Comparison of ENCODE assay signal across 20 cellular contexts in the genomic region with DNA sequence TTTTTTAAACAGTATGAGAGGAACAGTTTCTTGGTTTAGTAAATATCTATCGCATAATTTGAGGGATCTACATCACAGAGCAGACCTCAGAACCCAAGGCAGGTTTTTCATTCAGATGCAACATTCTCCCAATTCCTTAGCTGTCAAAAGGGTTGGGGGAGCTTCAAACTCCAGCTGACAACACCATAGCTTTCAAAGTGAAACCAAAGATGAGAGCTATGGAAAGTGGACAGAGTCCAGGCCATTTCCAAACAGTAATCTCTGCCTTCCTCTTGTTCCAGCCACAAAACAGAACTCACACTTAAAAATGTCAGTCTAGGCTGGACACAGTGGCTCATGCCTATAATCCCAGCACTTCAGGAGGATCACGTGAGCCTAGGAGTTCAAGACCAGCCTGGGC.
A peak's percentile ranks its signal among the peaks of the same experiment; 100 is the strongest.
DNase-seq lines count a peak whose midpoint lies in the region; TF ChIP-seq lines count a peak whose summit lies in the region.
"Had no signal": no experiment of that assay in that cellular context is flagged by ENCODE, and none has a peak within 500 bp of the region (broad histone marks: within the 10 kb centered on the region; RNA-seq: fewer than 3 reads in every experiment).

No MANE protein-coding gene starts in this region.

- 91 to 96% methylated on average over 2 of the region's 2 CpGs for WGBS in testis, 2 donors

- H3K36me3 ChIP-seq in adipocyte (ENCODE audit: control insufficient read depth, insufficient read depth, low read length, severe bottlenecking) = no peaks in the 10 kb centered on the region
- H3K36me3 ChIP-seq in vagina = no peaks in the 10 kb centered on the region
- no peaks in the 10 kb centered on the region for H3K36me3 ChIP-seq in testis (ENCODE audit: low read depth, missing control alignments)
- H3K36me3 ChIP-seq: Peyer's patch had no signal

- no peak overlapping the region for H3K9ac ChIP-seq in adipocyte (ENCODE audit: low read length)

- H3K27ac ChIP-seq in vagina (no peak overlapping the region), testis (no peak overlapping the region)
- H3K27ac ChIP-seq: HL-60, Peyer's patch had no signal

- peaks cover 55% of the 10 kb centered on the region for H3K27me3 Mint-ChIP-seq in HFFc6 (ENCODE audit: insufficient read depth)

- H3K9me3 ChIP-seq in adipocyte (ENCODE audit: control insufficient read depth, low read length) (no peaks in the 10 kb centered on the region), vagina (no peaks in the 10 kb centered on the region), testis (no peaks in the 10 kb centered on the region)
- H3K9me3 ChIP-seq: Peyer's patch had no signal

- H3K27me3 ChIP-seq in adipocyte (replicated peaks; ENCODE audit: control insufficient read depth, insufficient read depth, low read length) (peaks cover 8% of the 10 kb centered on the region), vagina (no peaks in the 10 kb centered on the region), testis (no peaks in the 10 kb centered on the region)
- H3K27me3 ChIP-seq: Peyer's patch had no signal

- peaks cover 5% of the 10 kb centered on the region; the same call in 1 of the 2 replicates for H3K36me3 Mint-ChIP-seq in HFFc6 (ENCODE audit: low read depth)
- H3K36me3 Mint-ChIP-seq: CD8-positive, alpha-beta T cell had no signal

- H3K27ac Mint-ChIP-seq in HFFc6 = no peak overlapping the region
- H3K27ac Mint-ChIP-seq: CD8-positive, alpha-beta T cell had no signal

- intact Hi-C loops in vagina (cut with DNase I) = no loop called here
- intact Hi-C loops in testis (cut with DNase I; ENCODE audit: low total_unique reads) = no loop called here

- H3K4me3 ChIP-seq in adipocyte (ENCODE audit: low read length) (no peak overlapping the region), fibroblast of the aortic adventitia (ENCODE audit: low read depth, low read length) (no peak overlapping the region), vagina (no peak overlapping the region), testis (no peak overlapping the region)
- H3K4me3 ChIP-seq: Peyer's patch had no signal

- TF ChIP-seq CTCF in HFFc6 (IDR thresholded peaks at IDR 0.05) (no peak), fibroblast of the aortic adventitia (IDR thresholded peaks at IDR 0.05; ENCODE audit: insufficient read depth, low read length) (no peak), vagina (IDR thresholded peaks at IDR 0.05) (no peak), testis (IDR thresholded peaks at IDR 0.05) (no peak)

- no peaks in the 10 kb centered on the region; the same call in 1 of the 2 replicates for H3K4me1 Mint-ChIP-seq in HFFc6 (ENCODE audit: low read depth)

- peaks cover 10% of the 10 kb centered on the region; the same call in 1 of the 2 replicates for H3K9me3 Mint-ChIP-seq in HFFc6

- DNase-seq in HFFc6 = no peak
- DNase-seq in adipocyte (ENCODE audit: low read depth) = peak; percentile 35
- DNase-seq in fibroblast of the aortic adventitia (ENCODE audit: low read depth) = peak; percentile 41
- DNase-seq in SW480 (ENCODE audit: low spot score) = no peak
- no peak for DNase-seq in vagina (ENCODE audit: extremely low spot score in 2 of 2)
- no peak for DNase-seq in NCI-H2029 treated with DMSO at 0.1 percent for 48 hours (lab: John Stamatoyannopoulos, UW)
- DNase-seq in testis = no peak
- DNase-seq: AML-193; C1 segment of cervical spinal cord; CD8-positive, alpha-beta T cell; H7; KG1; NCI-H1092 treated with DMSO at 0.1 percent for 48 hours; NCI-H1436 treated with DMSO at 0.1 percent for 48 hours; NCI-H1930; NCI-H345; NCI-H524; NCI-H774; Peyer's patch had no signal

- peak overlapping the region; percentile 43 for H3K4me3 Mint-ChIP-seq in HFFc6
- H3K4me3 Mint-ChIP-seq: CD8-positive, alpha-beta T cell had no signal

- TF ChIP-seq POLR2A in vagina (IDR thresholded peaks at IDR 0.05) (no peak), testis (IDR thresholded peaks at IDR 0.05) (no peak)

- H3K4me1 ChIP-seq in adipocyte (ENCODE audit: control insufficient read depth, insufficient read depth, low read length) = peaks cover 4% of the 10 kb centered on the region
- H3K4me1 ChIP-seq in vagina = no peaks in the 10 kb centered on the region
- H3K4me1 ChIP-seq in testis = no peaks in the 10 kb centered on the region
- H3K4me1 ChIP-seq: Peyer's patch had no signal

Comparison
In these comparisons a context has a peak if more than half of its experiments do, and no peak if none do; other contexts are left out.
1. DNase-seq: peak in adipocyte (single experiment) and fibroblast of the aortic adventitia (single experiment); none in HFFc6 (single experiment), SW480 (single experiment), vagina (0 of 2), NCI-H2029 treated with DMSO at 0.1 percent for 48 hours (single experiment) and testis (single experiment).